ENCODE assay signal across 7 cellular contexts in the genomic region with DNA sequence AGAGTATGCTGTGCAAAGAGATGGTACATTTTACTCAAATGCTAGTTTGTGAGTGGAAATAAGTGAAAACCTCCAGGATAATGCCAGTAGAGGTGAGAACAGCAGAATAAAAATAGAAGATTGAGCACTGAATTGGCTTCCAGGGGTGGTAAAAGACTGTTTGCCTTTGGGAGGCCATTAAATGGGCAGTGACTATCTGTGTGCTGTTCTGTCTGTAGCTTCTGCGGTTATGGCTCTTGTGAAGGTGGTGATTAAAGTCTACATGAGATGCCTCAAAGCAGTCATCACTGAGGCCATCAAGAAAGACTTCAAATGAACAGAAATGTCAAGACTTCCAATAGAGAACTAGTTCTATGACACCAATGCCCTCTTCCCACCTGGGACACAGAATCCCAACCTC.
"Had no signal": no experiment of that assay in that cellular context is flagged by ENCODE, and none has a peak within 500 bp of the region (broad histone marks: within the 10 kb centered on the region; RNA-seq: fewer than 3 reads in every experiment).

No MANE protein-coding gene starts in this region.

- H3K27ac Mint-ChIP-seq: IgD-negative memory B cell had no signal

- DNase-seq: IMR-90, KBM-7 had no signal

- H3K36me3 Mint-ChIP-seq: IgD-negative memory B cell had no signal

- ATAC-seq: HepG2, K562 had no signal

- H3K27me3 Mint-ChIP-seq: IgD-negative memory B cell had no signal

- H3K27ac ChIP-seq: HL-60 had no signal

- FAIRE-seq: HepG2, HTR-8/SVneo, K562 had no signal

- H3K4me3 ChIP-seq: K562 had no signal

- H3K4me3 Mint-ChIP-seq: IgD-negative memory B cell had no signal

- H3K4me1 Mint-ChIP-seq: IgD-negative memory B cell had no signal
